Comparison of ENCODE assay signal across 8 cellular contexts in the genomic region with DNA sequence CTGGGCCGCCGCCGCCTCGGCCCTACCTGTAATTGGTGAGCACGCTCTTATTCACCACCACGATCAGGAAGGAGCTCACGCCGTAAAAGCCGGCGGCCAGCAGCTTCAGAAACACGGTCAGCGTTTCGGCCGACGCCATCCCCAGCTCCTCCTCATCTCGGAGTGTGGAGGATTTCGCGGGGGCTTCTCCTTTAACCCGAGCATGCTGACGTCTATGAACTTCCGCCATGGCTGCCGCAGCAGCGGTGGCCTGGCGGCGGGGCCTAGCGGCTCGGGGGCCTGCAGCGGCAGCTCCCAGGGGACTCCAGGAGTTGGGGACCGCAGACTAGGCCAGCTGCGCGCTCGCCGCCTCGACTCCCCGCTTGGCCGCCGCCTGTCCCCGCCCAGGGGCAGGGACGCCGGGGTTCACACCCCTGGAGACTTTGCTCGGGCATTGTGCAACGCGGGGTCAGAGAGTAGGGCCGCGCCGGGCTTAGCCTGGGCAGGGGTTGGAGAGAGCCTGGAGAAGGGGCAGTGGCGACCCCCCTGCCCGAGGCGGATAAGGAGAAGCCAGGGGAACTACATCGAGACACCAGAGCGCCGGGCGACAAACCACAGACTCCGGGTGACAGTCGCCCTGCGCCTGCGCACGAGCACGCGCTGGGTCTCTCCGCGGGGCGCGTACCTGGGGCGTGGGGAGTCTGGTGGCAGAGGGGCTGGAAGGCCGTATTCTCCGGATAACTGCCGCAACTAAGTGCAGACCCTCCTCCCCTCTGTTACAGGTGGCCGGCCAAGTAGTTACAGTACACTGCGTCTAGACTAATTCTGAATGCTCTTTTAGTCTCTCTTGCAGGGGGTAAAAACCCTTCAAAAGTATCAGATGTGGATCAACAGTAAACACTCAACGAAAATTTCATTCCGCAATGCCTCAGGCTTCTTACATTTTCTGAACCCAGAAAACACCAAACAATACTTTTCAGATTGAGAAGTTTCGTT. TPM values are rescaled to one million over a fixed set of nuclear protein-coding genes. Genes with fewer than 3 reads are reported as not detected.
A peak's percentile ranks its signal among the peaks of the same experiment; 100 is the strongest.
DNase-seq lines count a peak whose midpoint lies in the region; ATAC-seq and TF ChIP-seq lines count a peak whose summit lies in the region.

Gene SLC35D1, minus strand, starts transcription at position 364 of the 975 bp plus-strand sequence. Its CDS starts 135 bp downstream, at position 229.

- peak within 1 kb of the TSS; percentile 95 for H3K4me3 ChIP-seq in iPS-18a (ENCODE audit: low read length)
- peak within 1 kb of the TSS; percentile 81 to 93 (median 91) for H3K4me3 ChIP-seq in skeletal muscle tissue (ENCODE audit: low read length in 3 of 3)

- H3K36me3 ChIP-seq in iPS-18a (ENCODE audit: control insufficient read depth, low read depth, low read length) (peaks cover 5% of the 10 kb centered on the region), skeletal muscle tissue (ENCODE audit: control insufficient read depth in 3 of 3, insufficient read depth in 3 of 3, low read length in 3 of 3) (peaks cover 3 to 9% (median 3%) of the 10 kb centered on the region in 3 donors)

- no peaks in the 10 kb centered on the region for H3K9me3 Mint-ChIP-seq in brain

- peak within 1 kb of the TSS; percentile 87 for H3K9ac ChIP-seq in iPS-18a (ENCODE audit: low read length)
- peak within 1 kb of the TSS; percentile 91 to 95 (median 94) for H3K9ac ChIP-seq in skeletal muscle tissue (ENCODE audit: low read depth in 1 of 3, low read length in 3 of 3)

- peaks cover 15% of the 10 kb centered on the region for H3K27me3 Mint-ChIP-seq in brain

- H3K27me3 ChIP-seq in iPS-18a (ENCODE audit: control insufficient read depth, insufficient read depth, low read length) (peaks cover 12% of the 10 kb centered on the region), skeletal muscle tissue (ENCODE audit: control insufficient read depth in 3 of 3, insufficient read depth in 3 of 3, low read length in 3 of 3) (no peaks in the 10 kb centered on the region)

- H3K36me3 Mint-ChIP-seq in brain: peaks cover 18% of the 10 kb centered on the region

- no peaks in the 10 kb centered on the region for H3K9me3 ChIP-seq in iPS-18a (ENCODE audit: control insufficient read depth, low read depth, low read length)
- no peaks in the 10 kb centered on the region for H3K9me3 ChIP-seq in skeletal muscle tissue (ENCODE audit: control insufficient read depth in 3 of 3, low read length in 3 of 3)

- peak; percentile 34 for DNase-seq in NCI-H2107 (lab: John Stamatoyannopoulos, UW)
- DNase-seq in UCSD-AML1 (lab: John Stamatoyannopoulos, UW; ENCODE audit: unreplicated experiment): peak; percentile 85

- H3K4me1 ChIP-seq in iPS-18a (ENCODE audit: control insufficient read depth, low read depth, low read length) (peaks cover 20% of the 10 kb centered on the region), skeletal muscle tissue (ENCODE audit: control insufficient read depth in 3 of 3, insufficient read depth in 3 of 3, low read length in 3 of 3) (peaks cover 3 to 9% (median 4%) of the 10 kb centered on the region in 3 donors)

- no peak for TF ChIP-seq CTCF in 22Rv1 (IDR thresholded peaks at IDR 0.05)
- no peak for TF ChIP-seq CTCF in brain (conservative IDR thresholded peaks at IDR 0.05)

- H3K27ac ChIP-seq in 22Rv1 (peak within 1 kb of the TSS; percentile 84), iPS-18a (ENCODE audit: low read length) (peak within 1 kb of the TSS; percentile 47), skeletal muscle tissue (ENCODE audit: low read depth, low read length) (peak within 1 kb of the TSS; percentile 92)

- H3K4me3 Mint-ChIP-seq in brain: peak within 1 kb of the TSS; percentile 88 to 96 (median 91)

- peak within 1 kb of the TSS; percentile 93 to 96 (median 94) for H3K27ac Mint-ChIP-seq in brain

- H3K4me1 Mint-ChIP-seq in brain: peaks cover 33% of the 10 kb centered on the region

- peak; percentile 63 for ATAC-seq in GM18517 (IDR thresholded peaks at IDR 0.05; ENCODE audit: unreplicated experiment)
- ATAC-seq in HG03039 (IDR thresholded peaks at IDR 0.05; ENCODE audit: unreplicated experiment): peak; percentile 72

RNA-seq across cellular contexts. Expression of gene SLC35D1, which starts in this region (rescaled TPM):
- 1.2 TPM for polyA plus RNA-seq in brain (ENCODE audit: insufficient read depth, low read depth, low replicate concordance)
- 7.8 TPM for total RNA-seq in skeletal muscle tissue

Comparison
In these comparisons a context has a peak if more than half of its experiments do, and no peak if none do; other contexts are left out.
1. Peak in every context shown above with its lines: DNase-seq, ATAC-seq, H3K4me3 ChIP-seq and H3K27ac ChIP-seq.